9 cellular contexts compared by ENCODE assay signal in the genomic region with DNA sequence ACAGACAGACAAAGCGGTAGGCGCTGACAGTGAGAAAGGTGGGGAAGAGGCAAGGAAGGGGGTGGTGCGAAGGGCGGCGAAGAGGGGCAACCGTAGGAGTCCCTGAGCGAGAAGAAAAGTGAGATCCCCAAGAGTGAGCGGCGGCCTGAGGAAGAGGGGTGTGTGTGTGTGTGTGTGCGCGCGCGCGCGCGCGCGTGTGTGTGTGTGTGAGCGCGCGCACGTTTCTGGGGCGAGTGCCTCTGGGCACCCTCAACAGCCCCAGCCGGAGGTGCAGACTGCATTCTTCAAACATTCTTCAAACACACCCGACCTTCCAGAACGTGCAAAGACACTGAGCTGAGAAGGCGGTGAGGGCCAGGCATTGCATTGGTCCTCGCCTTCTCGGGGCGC.
DNase-seq lines count a peak whose midpoint lies in the region; ATAC-seq and TF ChIP-seq lines count a peak whose summit lies in the region.
"Had no signal": no experiment of that assay in that cellular context is flagged by ENCODE, and none has a peak within 500 bp of the region (broad histone marks: within the 10 kb centered on the region; RNA-seq: fewer than 3 reads in every experiment).

No MANE protein-coding gene starts in this region.

- H3K36me3 ChIP-seq in BJ (ENCODE audit: control insufficient read depth, insufficient read depth, low read length) (no peaks in the 10 kb centered on the region), HUES6 (ENCODE audit: control insufficient read depth, insufficient read depth, low read length) (no peaks in the 10 kb centered on the region), ectodermal cell (ENCODE audit: control insufficient read depth, insufficient read depth, low read length) (no peaks in the 10 kb centered on the region)

- no peaks in the 10 kb centered on the region for H3K9me3 Mint-ChIP-seq in naive thymus-derived CD8-positive, alpha-beta T cell

- H3K4me1 ChIP-seq in HUES6 (ENCODE audit: control insufficient read depth, insufficient read depth, low read length) = peaks cover 34% of the 10 kb centered on the region
- H3K4me1 ChIP-seq in ectodermal cell (ENCODE audit: control insufficient read depth, insufficient read depth, low read length) = peaks cover 57% of the 10 kb centered on the region

- CTCF ChIA-PET in BJ (lab: Yijun Ruan, JAX) = interaction anchor here (0.8 to 1.6 kb wide), 6 partner anchors 9 to 253 kb away, joined by 3 to 5 read pairs (median 3); no protein-coding TSS in a partner anchor

- no peak for TF ChIP-seq CTCF in BJ (IDR thresholded peaks at IDR 0.05; ENCODE audit: insufficient read depth, low read depth, low read length)

- peak; percentile 46 to 75 for ATAC-seq in naive thymus-derived CD8-positive, alpha-beta T cell
- ATAC-seq in HG03342 (IDR thresholded peaks at IDR 0.05; ENCODE audit: unreplicated experiment) (no peak), HG03135 (IDR thresholded peaks at IDR 0.05; ENCODE audit: unreplicated experiment) (no peak)

- no peaks in the 10 kb centered on the region for H3K9me3 ChIP-seq in HUES6 (ENCODE audit: control insufficient read depth, insufficient read depth, low read depth, low read length)
- no peaks in the 10 kb centered on the region for H3K9me3 ChIP-seq in ectodermal cell (ENCODE audit: control insufficient read depth, low read length)

- POLR2A ChIA-PET in BJ (lab: Charles Lee) = no interaction called here
- POLR2A ChIA-PET in naive thymus-derived CD8-positive, alpha-beta T cell (lab: Charles Lee) = no interaction called here

- H3K27me3 ChIP-seq in BJ (ENCODE audit: control insufficient read depth, insufficient read depth, low read length) (peaks cover 10% of the 10 kb centered on the region), HUES6 (ENCODE audit: control insufficient read depth, insufficient read depth, low read length) (peaks cover 86% of the 10 kb centered on the region), ectodermal cell (ENCODE audit: control insufficient read depth, insufficient read depth, low read length, poor library complexity, severe bottlenecking) (peaks cover 60% of the 10 kb centered on the region)

- peak overlapping the region; percentile 46 for H3K9ac ChIP-seq in HUES6 (ENCODE audit: low read length)

- DNase-seq in BJ (ENCODE audit: low read depth) = no peak
- DNase-seq in naive thymus-derived CD8-positive, alpha-beta T cell = peak in 3 of 10 donors; percentile 13 to 25 (median 17)
- DNase-seq in GF-D8 (lab: John Stamatoyannopoulos, UW) = no peak
- no peak for DNase-seq in anterior cingulate cortex (lab: John Stamatoyannopoulos, UW)

- 2% methylated on average over 30 of the region's 30 CpGs for WGBS in ectodermal cell, 2 experiments

- H3K4me3 Mint-ChIP-seq in naive thymus-derived CD8-positive, alpha-beta T cell = peak overlapping the region; percentile 66 to 92 (median 80)

- H3K4me1 Mint-ChIP-seq in naive thymus-derived CD8-positive, alpha-beta T cell = peaks cover 4 to 10% (median 9%) of the 10 kb centered on the region in 4 donors

- peak overlapping the region in 1 of 10 donors; percentile 34 for H3K27ac Mint-ChIP-seq in naive thymus-derived CD8-positive, alpha-beta T cell

- H3K27me3 Mint-ChIP-seq in naive thymus-derived CD8-positive, alpha-beta T cell = peaks cover 37 to 89% (median 65%) of the 10 kb centered on the region in 5 donors

- H3K36me3 Mint-ChIP-seq in naive thymus-derived CD8-positive, alpha-beta T cell = no peaks in the 10 kb centered on the region

- H3K27ac ChIP-seq in HUES6 (ENCODE audit: low read depth, low read length) (no peak overlapping the region), ectodermal cell (ENCODE audit: insufficient read depth, low read depth, low read length, poor library complexity, severe bottlenecking) (no peak overlapping the region)
- H3K27ac ChIP-seq: SK-N-MC had no signal

- H3K4me3 ChIP-seq in BJ (ENCODE audit: low read depth, low read length) (peak overlapping the region; percentile 11; the same call in 1 of the 2 replicates), HUES6 (ENCODE audit: low read depth, low read length) (peak overlapping the region; percentile 57), ectodermal cell (ENCODE audit: insufficient read depth, low read depth, low read length) (peak overlapping the region; percentile 24)
- H3K4me3 ChIP-seq: SK-N-MC had no signal

Comparison
In these comparisons a context has a peak if more than half of its experiments do, and no peak if none do; other contexts are left out.
1. ATAC-seq: peak in naive thymus-derived CD8-positive, alpha-beta T cell (2 of 2); none in HG03342 (single experiment) and HG03135 (single experiment).
2. Peak in every context shown above with its lines, with median percentiles within 50 percentile points of each other: H3K4me3 ChIP-seq.